ENCODE assay signal across 8 cellular contexts in the genomic region with DNA sequence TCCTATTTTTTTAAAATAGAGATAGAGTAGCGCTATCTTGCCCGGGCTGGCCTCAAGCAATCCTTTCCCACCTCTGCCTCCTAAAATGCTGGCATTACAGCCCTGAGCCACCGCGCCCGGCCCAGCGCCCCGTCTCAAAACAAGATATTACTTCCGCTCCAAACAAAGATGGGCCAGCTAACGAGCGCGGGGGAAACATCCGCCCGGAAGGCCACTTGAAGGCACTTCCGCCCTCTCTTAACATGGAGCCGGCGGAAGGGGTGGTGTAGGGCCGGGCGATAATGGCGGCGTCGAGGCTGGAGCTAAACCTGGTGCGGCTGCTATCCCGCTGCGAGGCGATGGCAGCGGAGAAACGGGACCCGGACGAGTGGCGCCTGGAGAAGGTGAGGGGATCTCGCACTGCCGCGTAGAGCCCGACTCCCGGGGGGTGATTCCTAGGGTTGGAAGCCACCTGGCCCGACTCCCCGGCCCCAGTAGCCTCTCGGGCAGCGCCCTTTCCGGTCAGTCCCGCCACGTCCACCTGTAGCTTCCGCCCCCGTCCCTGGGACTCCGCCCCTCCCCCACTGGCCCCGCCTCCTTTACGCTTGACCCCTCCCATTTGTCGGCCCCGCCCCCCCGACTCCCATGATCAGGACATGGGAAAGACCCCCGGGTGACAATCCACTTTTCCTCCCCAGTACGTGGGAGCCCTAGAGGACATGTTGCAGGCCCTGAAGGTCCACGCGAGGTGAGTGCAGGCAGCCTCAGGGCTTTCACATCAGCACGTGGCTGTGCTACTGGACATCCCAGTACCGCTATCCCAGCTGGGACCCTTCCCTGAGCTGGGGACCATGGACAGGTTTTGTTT. TPM values are rescaled to one million over a fixed set of nuclear protein-coding genes. Genes with fewer than 3 reads are reported as not detected.
DNase-seq lines count a peak whose midpoint lies in the region; ATAC-seq and TF ChIP-seq lines count a peak whose summit lies in the region.

A gene with protein sequence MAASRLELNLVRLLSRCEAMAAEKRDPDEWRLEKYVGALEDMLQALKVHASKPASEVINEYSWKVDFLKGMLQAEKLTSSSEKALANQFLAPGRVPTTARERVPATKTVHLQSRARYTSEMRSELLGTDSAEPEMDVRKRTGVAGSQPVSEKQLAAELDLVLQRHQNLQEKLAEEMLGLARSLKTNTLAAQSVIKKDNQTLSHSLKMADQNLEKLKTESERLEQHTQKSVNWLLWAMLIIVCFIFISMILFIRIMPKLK (plus strand): TSS at position 233 of the 847 bp plus-strand sequence. CDS start 49 bp downstream, at position 282.

- H2AFZ ChIP-seq in PC-3 (ENCODE audit: low read length), result peak within 1 kb of the TSS; percentile 86

- BruUV-seq in PC-3 (replicated peaks; lab: Mats Ljungman, UMichigan), result no TSS peak

- H3K36me3 ChIP-seq in PC-3 (ENCODE audit: low read depth, low read length), result peaks cover 8% of the 10 kb centered on the region; the same call in 1 of the 2 replicates

- peaks cover 7% of the 10 kb centered on the region for H3K79me2 ChIP-seq in PC-3 (ENCODE audit: low read length)

- H3K9me3 ChIP-seq in PC-3 (ENCODE audit: low read length), result no peaks in the 10 kb centered on the region

- no peaks in the 10 kb centered on the region for H4K20me1 ChIP-seq in PC-3 (ENCODE audit: low read length)

- TF ChIP-seq RAD21 in Ishikawa (IDR thresholded peaks at IDR 0.05; ENCODE audit: low read depth), result no peak

- ATAC-seq in GM21381 (IDR thresholded peaks at IDR 0.05; ENCODE audit: unreplicated experiment), result peak; percentile 84
- ATAC-seq in PC-3, result peak; percentile 94

- TF ChIP-seq CTCF in PC-3 (conservative IDR thresholded peaks at IDR 0.05; ENCODE audit: low read depth, low read length) (no peak), epithelial cell of proximal tubule (conservative IDR thresholded peaks at IDR 0.05; ENCODE audit: low read depth, low read length) (no peak)

- H3K27ac ChIP-seq in PC-3 (ENCODE audit: low read length), result peak within 1 kb of the TSS; percentile 88

- TF ChIP-seq EP300 in Ishikawa (IDR thresholded peaks at IDR 0.05; ENCODE audit: borderline replicate concordance), result peak; percentile 38

- intact Hi-C loops in PC-3 (cut with micrococcal nuclease), result no loop called here

- H3K27me3 ChIP-seq in PC-3 (ENCODE audit: low read length), result no peaks in the 10 kb centered on the region

- POLR2A ChIA-PET in PC-3 (lab: Charles Lee; ENCODE audit: unreplicated experiment), result interaction anchor here (0.6 to 1.6 kb wide), 5 partner anchors 10 to 756 kb away, joined by 3 to 9 read pairs (median 3); a partner anchor contains a TSS

- peaks cover 21% of the 10 kb centered on the region for H3K4me1 ChIP-seq in PC-3 (ENCODE audit: insufficient read depth, low read length)

- CTCF ChIA-PET in PC-3 (lab: Charles Lee), result interaction anchor here (1.2 kb wide), 1 partner anchor 11 kb away, joined by 5 read pairs; a partner anchor contains a TSS

- DNase-seq in CMK (ENCODE audit: low read depth) (peak; percentile 76), PC-3 (peak; percentile 90), activated T-cell treated with anti-CD3 and anti-CD28 coated beads for 48 hours (ENCODE audit: low read depth) (peak; percentile 79), epithelial cell of proximal tubule (ENCODE audit: low read depth) (peak; percentile 38), mucosa of gallbladder (ENCODE audit: low spot score) (peak; percentile 92)
- peak; percentile 70 to 71 for DNase-seq in stimulated activated CD8-positive, alpha-beta memory T cell treated with anti-CD3 and anti-CD28 coated beads, Interleukin-4, amount 100 ng/mL, for 4 hours (ENCODE audit: low read depth in 2 of 2, low spot score in 1 of 2)

- H3F3A ChIP-seq in PC-3 (ENCODE audit: low read length, unreplicated experiment), result no peaks in the 10 kb centered on the region

- peak within 1 kb of the TSS; percentile 97 for H3K9ac ChIP-seq in PC-3 (ENCODE audit: low read length)

- no peaks in the 10 kb centered on the region for H3K9me2 ChIP-seq in PC-3 (replicated peaks; ENCODE audit: low read length)

- peak within 1 kb of the TSS; percentile 88 for H3K4me3 ChIP-seq in PC-3 (ENCODE audit: low read length)
- peak within 1 kb of the TSS; percentile 76 for H3K4me3 ChIP-seq in epithelial cell of proximal tubule (ENCODE audit: low read depth, low read length)

- peak within 1 kb of the TSS; percentile 99 for H3K4me2 ChIP-seq in PC-3 (ENCODE audit: low read length)

TF ChIP-seq in Ishikawa, 13 proteins besides CTCF, POLR2A, EP300 and RAD21:
- TF ChIP-seq EGR1 (IDR thresholded peaks at IDR 0.05) (peak; percentile 83), ZBTB7A (IDR thresholded peaks at IDR 0.05; ENCODE audit: low read depth) (no peak), CEBPB (IDR thresholded peaks at IDR 0.05) (peak; percentile 4; the same call in 1 of the 2 replicates), TAF1 (IDR thresholded peaks at IDR 0.05; ENCODE audit: low read depth) (peak; percentile 97), YY1 (IDR thresholded peaks at IDR 0.05; ENCODE audit: low read depth) (peak; percentile 99), TCF12 (IDR thresholded peaks at IDR 0.05; ENCODE audit: low read depth) (peak; percentile 80), FOXM1 (IDR thresholded peaks at IDR 0.05; ENCODE audit: borderline replicate concordance, low read depth) (no peak), CREB1 (IDR thresholded peaks at IDR 0.05; ENCODE audit: low read depth) (no peak; the same call in 1 of the 2 replicates), NFIC (IDR thresholded peaks at IDR 0.05) (peak; percentile 44; the same call in 1 of the 2 replicates)
- TF ChIP-seq, protein P1, sequence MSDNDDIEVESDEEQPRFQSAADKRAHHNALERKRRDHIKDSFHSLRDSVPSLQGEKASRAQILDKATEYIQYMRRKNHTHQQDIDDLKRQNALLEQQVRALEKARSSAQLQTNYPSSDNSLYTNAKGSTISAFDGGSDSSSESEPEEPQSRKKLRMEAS (IDR thresholded peaks at IDR 0.05), result peak; percentile 78; the same call in 1 of the 2 replicates
- TF ChIP-seq, protein P2, sequence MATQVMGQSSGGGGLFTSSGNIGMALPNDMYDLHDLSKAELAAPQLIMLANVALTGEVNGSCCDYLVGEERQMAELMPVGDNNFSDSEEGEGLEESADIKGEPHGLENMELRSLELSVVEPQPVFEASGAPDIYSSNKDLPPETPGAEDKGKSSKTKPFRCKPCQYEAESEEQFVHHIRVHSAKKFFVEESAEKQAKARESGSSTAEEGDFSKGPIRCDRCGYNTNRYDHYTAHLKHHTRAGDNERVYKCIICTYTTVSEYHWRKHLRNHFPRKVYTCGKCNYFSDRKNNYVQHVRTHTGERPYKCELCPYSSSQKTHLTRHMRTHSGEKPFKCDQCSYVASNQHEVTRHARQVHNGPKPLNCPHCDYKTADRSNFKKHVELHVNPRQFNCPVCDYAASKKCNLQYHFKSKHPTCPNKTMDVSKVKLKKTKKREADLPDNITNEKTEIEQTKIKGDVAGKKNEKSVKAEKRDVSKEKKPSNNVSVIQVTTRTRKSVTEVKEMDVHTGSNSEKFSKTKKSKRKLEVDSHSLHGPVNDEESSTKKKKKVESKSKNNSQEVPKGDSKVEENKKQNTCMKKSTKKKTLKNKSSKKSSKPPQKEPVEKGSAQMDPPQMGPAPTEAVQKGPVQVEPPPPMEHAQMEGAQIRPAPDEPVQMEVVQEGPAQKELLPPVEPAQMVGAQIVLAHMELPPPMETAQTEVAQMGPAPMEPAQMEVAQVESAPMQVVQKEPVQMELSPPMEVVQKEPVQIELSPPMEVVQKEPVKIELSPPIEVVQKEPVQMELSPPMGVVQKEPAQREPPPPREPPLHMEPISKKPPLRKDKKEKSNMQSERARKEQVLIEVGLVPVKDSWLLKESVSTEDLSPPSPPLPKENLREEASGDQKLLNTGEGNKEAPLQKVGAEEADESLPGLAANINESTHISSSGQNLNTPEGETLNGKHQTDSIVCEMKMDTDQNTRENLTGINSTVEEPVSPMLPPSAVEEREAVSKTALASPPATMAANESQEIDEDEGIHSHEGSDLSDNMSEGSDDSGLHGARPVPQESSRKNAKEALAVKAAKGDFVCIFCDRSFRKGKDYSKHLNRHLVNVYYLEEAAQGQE (IDR thresholded peaks at IDR 0.05; ENCODE audit: low read depth), result no peak
- TF ChIP-seq, protein P3, sequence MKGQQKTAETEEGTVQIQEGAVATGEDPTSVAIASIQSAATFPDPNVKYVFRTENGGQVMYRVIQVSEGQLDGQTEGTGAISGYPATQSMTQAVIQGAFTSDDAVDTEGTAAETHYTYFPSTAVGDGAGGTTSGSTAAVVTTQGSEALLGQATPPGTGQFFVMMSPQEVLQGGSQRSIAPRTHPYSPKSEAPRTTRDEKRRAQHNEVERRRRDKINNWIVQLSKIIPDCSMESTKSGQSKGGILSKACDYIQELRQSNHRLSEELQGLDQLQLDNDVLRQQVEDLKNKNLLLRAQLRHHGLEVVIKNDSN (IDR thresholded peaks at IDR 0.05), result peak; percentile 8; the same call in 1 of the 2 replicates

RNA-seq across cellular contexts. Expression of the gene that starts here (rescaled TPM):
- total RNA-seq in PC-3 (2014; rRNA removed), result 32.5 and 41.5 TPM in 2 replicates
- total RNA-seq in epithelial cell of proximal tubule, result 9.0 and 25.3 TPM in 2 replicates
- total RNA-seq in mucosa of gallbladder, result 28.0 TPM

Comparison
In these comparisons a context has a peak if more than half of its experiments do, and no peak if none do; other contexts are left out.
1. Peak in every context shown above with its lines: DNase-seq, ATAC-seq, H3K4me3 ChIP-seq and H3K27ac ChIP-seq.
2. DNase-seq: peak in every context shown above with its lines; median percentile 92 in mucosa of gallbladder; 90 in PC-3; 79 in activated T-cell treated with anti-CD3 and anti-CD28 coated beads for 48 hours; 76 in CMK; 70 in stimulated activated CD8-positive, alpha-beta memory T cell treated with anti-CD3 and anti-CD28 coated beads, Interleukin-4, amount 100 ng/mL, for 4 hours; 38 in epithelial cell of proximal tubule.